In the genomic region with DNA sequence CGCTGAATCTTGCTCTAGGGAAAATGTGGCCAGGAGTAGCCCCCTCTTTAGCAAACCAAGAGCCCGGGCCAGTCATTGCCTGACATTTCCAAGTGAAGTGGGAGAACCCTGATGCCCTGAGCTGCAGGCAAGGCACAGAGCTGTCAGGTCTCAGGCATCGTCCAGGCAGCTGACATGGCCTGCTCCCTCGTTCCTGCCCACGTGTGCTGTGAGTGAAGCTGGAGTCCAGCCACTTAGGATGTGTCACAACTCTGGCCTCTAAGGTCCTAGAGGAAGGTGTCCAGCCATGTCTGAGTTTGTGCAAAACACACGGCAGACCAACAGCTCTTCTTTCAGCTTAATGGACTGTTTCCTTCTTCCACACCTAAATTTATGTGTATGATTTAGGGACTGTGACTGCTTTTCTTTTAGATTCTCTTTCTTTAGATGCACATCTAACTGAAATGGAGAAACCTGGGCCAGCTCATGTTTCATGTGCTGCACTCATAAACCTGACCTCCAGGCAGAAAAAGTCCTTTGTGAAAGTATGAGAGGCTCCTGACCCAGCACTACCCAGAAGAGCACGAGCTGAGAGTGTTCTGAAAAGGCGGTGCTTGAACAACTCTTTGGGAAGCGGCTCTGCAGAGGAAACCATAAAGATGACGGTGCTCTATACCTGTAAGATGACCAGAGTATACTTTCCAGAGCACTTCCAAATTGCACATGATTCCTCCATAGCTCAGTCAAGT, we compare ENCODE assay signal across 22 cellular contexts. TPM values are rescaled to one million over a fixed set of nuclear protein-coding genes. Genes with fewer than 3 reads are reported as not detected.
DNase-seq lines count a peak whose midpoint lies in the region; ATAC-seq, FAIRE-seq and TF ChIP-seq lines count a peak whose summit lies in the region.
"Had no signal": no experiment of that assay in that cellular context is flagged by ENCODE, and none has a peak within 500 bp of the region (broad histone marks: within the 10 kb centered on the region; RNA-seq: fewer than 3 reads in every experiment).

No MANE protein-coding gene starts in this region.

- no peak overlapping the region for H3K9ac ChIP-seq in fibroblast of lung (ENCODE audit: insufficient read depth, low read length)

- no peak overlapping the region for H3K4me3 ChIP-seq in fibroblast of lung (replicated peaks in 1 of 4; ENCODE audit: control extremely low read depth in 1 of 4, insufficient read depth in 1 of 4, low read depth in 3 of 4, low read length in 4 of 4)
- H3K4me3 ChIP-seq: esophagus squamous epithelium, GM12878, mucosa of descending colon, Peyer's patch, sigmoid colon had no signal

- no peak overlapping the region for H3K4me2 ChIP-seq in fibroblast of lung (ENCODE audit: extremely low read depth, insufficient read depth, low read length)

- no peak for TF ChIP-seq CTCF in fibroblast of lung (conservative IDR thresholded peaks at IDR 0.05 in 1 of 2, IDR thresholded peaks at IDR 0.05 in 1 of 2; ENCODE audit: low read depth in 1 of 2, low read length in 2 of 2)

- no peaks in the 10 kb centered on the region for H3K9me3 ChIP-seq in fibroblast of lung (ENCODE audit: control insufficient read depth, insufficient read depth, low read depth, low read length)
- H3K9me3 ChIP-seq: esophagus squamous epithelium, mucosa of descending colon, neutrophil, Peyer's patch, sigmoid colon had no signal

- H4K20me1 ChIP-seq in fibroblast of lung (ENCODE audit: control insufficient read depth, extremely low read depth, insufficient read depth, low read length): no peaks in the 10 kb centered on the region

- peak; percentile 4 for FAIRE-seq in HTR-8/SVneo (lab: Jason Lieb, UNC)
- FAIRE-seq: GM12878, kidney had no signal

- peak; percentile 70 for DNase-seq in AG08396 (ENCODE audit: low spot score)
- no peak for DNase-seq in HTR-8/SVneo (ENCODE audit: insufficient read length, low spot score)
- peak; percentile 31 to 48 for DNase-seq in fibroblast of lung (ENCODE audit: low read depth in 2 of 2)
- DNase-seq in lung microvascular endothelial cell (ENCODE audit: low read depth in 2 of 2): peak; percentile 25 to 75
- DNase-seq in superior temporal gyrus (ENCODE audit: extremely low spot score): no peak
- DNase-seq in stimulated activated CD8-positive, alpha-beta memory T cell treated with anti-CD3 and anti-CD28 coated beads, Interleukin-4, amount 100 ng/mL, for 48 hours: no peak
- DNase-seq in HCEC 1CT: no peak
- DNase-seq: activated CD4-positive, alpha-beta T cell treated with anti-CD3 and anti-CD28 coated beads for 4 hours; activated naive CD4-positive, alpha-beta T cell treated with Interleukin-2 at 50 U/mL for 16 hours; esophagus squamous epithelium; hippocampal formation; kidney; mucosa of descending colon; NCI-H1105; NCI-H2171 treated with DMSO at 0.1 percent for 48 hours; Peyer's patch; sigmoid colon; stimulated activated CD4-positive, alpha-beta T cell treated with anti-CD3 and anti-CD28 coated beads, Interleukin-1b, Interleukin-23, amount 100 ng/mL, for 48 hours; substantia nigra had no signal

- peaks cover 4% of the 10 kb centered on the region for H3K36me3 ChIP-seq in fibroblast of lung (ENCODE audit: control insufficient read depth, insufficient read depth, low read length)

- H3K27me3 ChIP-seq in fibroblast of lung (ENCODE audit: control insufficient read depth, insufficient read depth, low read length): no peaks in the 10 kb centered on the region
- H3K27me3 ChIP-seq: esophagus squamous epithelium, neutrophil, Peyer's patch, sigmoid colon had no signal

- no peaks in the 10 kb centered on the region for H3K79me2 ChIP-seq in fibroblast of lung (ENCODE audit: control insufficient read depth, insufficient read depth, low read length)

- no peak overlapping the region for H2AFZ ChIP-seq in fibroblast of lung (ENCODE audit: low read length)

- no peak overlapping the region for H3K27ac ChIP-seq in fibroblast of lung (ENCODE audit: insufficient read depth, low read length)
- H3K27ac ChIP-seq: esophagus squamous epithelium, neutrophil, Peyer's patch, sigmoid colon had no signal

- ATAC-seq in GM19328 (IDR thresholded peaks at IDR 0.05; ENCODE audit: unreplicated experiment): no peak
- ATAC-seq: GM12878, mucosa of descending colon had no signal

- H3K4me1 ChIP-seq in fibroblast of lung (ENCODE audit: control insufficient read depth, extremely low read depth, insufficient read depth, low read length): no peaks in the 10 kb centered on the region
- H3K4me1 ChIP-seq: esophagus squamous epithelium, Peyer's patch, sigmoid colon had no signal

RNA-seq across cellular contexts. Expression of gene LIMD2, which starts 14.8 kb away (rescaled TPM):
- total RNA-seq in fibroblast of lung (3.1 and 3.3 TPM in 2 replicates), lung microvascular endothelial cell (15.3 and 18.8 TPM in 2 replicates)
- polyA plus RNA-seq in fibroblast of lung: 2.9 TPM in 2 replicates
- 4.9 and 6.4 TPM in 2 replicates for polyA plus RNA-seq in fibroblast of lung (2012)
- polyA minus RNA-seq in fibroblast of lung (ENCODE audit: low replicate concordance): 1.2 and 2.3 TPM in 2 replicates

RNA-seq across cellular contexts. Expression of gene STRADA, which starts 26.9 kb away (rescaled TPM):
- 14.6 and 22.8 TPM in 2 replicates for total RNA-seq in fibroblast of lung
- 22.8 and 29.2 TPM in 2 replicates for polyA plus RNA-seq in fibroblast of lung
- 17.3 and 23.4 TPM in 2 replicates for polyA plus RNA-seq in fibroblast of lung (2012)
- polyA minus RNA-seq in fibroblast of lung (ENCODE audit: low replicate concordance): 54.0 and 54.5 TPM in 2 replicates
- 15.3 and 29.0 TPM in 2 replicates for total RNA-seq in lung microvascular endothelial cell

RNA-seq across cellular contexts. Expression of gene CCDC47, which starts 58.7 kb away (rescaled TPM):
- total RNA-seq in fibroblast of lung: 64.5 and 65.6 TPM in 2 replicates
- polyA plus RNA-seq in fibroblast of lung: 72.3 and 83.2 TPM in 2 replicates
- polyA plus RNA-seq in fibroblast of lung (2012): 59.4 and 60.5 TPM in 2 replicates
- 24.7 and 37.8 TPM in 2 replicates for polyA minus RNA-seq in fibroblast of lung (ENCODE audit: low replicate concordance)
- total RNA-seq in lung microvascular endothelial cell: 59.5 and 91.3 TPM in 2 replicates

RNA-seq across cellular contexts. Expression of gene DDX42, which starts 59.3 kb away (rescaled TPM):
- total RNA-seq in fibroblast of lung (53.4 and 61.8 TPM in 2 replicates), lung microvascular endothelial cell (36.6 and 45.2 TPM in 2 replicates)
- 67.0 and 81.5 TPM in 2 replicates for polyA plus RNA-seq in fibroblast of lung
- polyA plus RNA-seq in fibroblast of lung (2012): 56.0 and 63.3 TPM in 2 replicates
- 15.6 and 63.3 TPM in 2 replicates for polyA minus RNA-seq in fibroblast of lung (ENCODE audit: low replicate concordance)

Comparison
In these comparisons a context has a peak if more than half of its experiments do, and no peak if none do; other contexts are left out.
1. DNase-seq: peak in AG08396 (single experiment), fibroblast of lung (2 of 2) and lung microvascular endothelial cell (2 of 2); none in HTR-8/SVneo (single experiment), superior temporal gyrus (single experiment), stimulated activated CD8-positive, alpha-beta memory T cell treated with anti-CD3 and anti-CD28 coated beads, Interleukin-4, amount 100 ng/mL, for 48 hours (single experiment) and HCEC 1CT (single experiment).